Comparison of ENCODE assay signal across 8 cellular contexts in genomic region chr3:196432137-196432879, GRCh38. TPM values are rescaled to one million over a fixed set of nuclear protein-coding genes. Genes with fewer than 3 reads are reported as not detected.
A peak's percentile ranks its signal among the peaks of the same experiment; 100 is the strongest.
DNase-seq lines count a peak whose midpoint lies in the region; ATAC-seq and TF ChIP-seq lines count a peak whose summit lies in the region.

Gene UBXN7 (minus strand): TSS chr3:196432427. CDS start chr3:196432399, 28 bp downstream.

- H3F3A ChIP-seq in SK-N-SH (replicated peaks; ENCODE audit: insufficient read depth), result peaks cover 14% of the 10 kb centered on the region

- H3K27ac ChIP-seq in SK-N-SH (ENCODE audit: low read depth in 2 of 2, low read length in 1 of 2) (peak within 1 kb of the TSS; percentile 76 to 92), substantia nigra (ENCODE audit: low read depth, low read length, poor library complexity, severe bottlenecking) (peak within 1 kb of the TSS; percentile 95)

- no peaks in the 10 kb centered on the region for H3K27me3 ChIP-seq in SK-N-SH (ENCODE audit: insufficient read depth)

- peaks cover 49% of the 10 kb centered on the region for H3K79me2 ChIP-seq in SK-N-SH (ENCODE audit: insufficient read depth)

- TF ChIP-seq EP300 in SK-N-SH (IDR thresholded peaks at IDR 0.05; ENCODE audit: borderline replicate concordance in 1 of 2, low read depth in 1 of 2, low read length in 1 of 2), result peak in 1 of 2 experiments; percentile 22; a peak in 1 of 4 replicates

- H2AFZ ChIP-seq in SK-N-SH (ENCODE audit: low read depth), result peak within 1 kb of the TSS; percentile 94

- no peaks in the 10 kb centered on the region for H3K9me2 ChIP-seq in SK-N-SH

- DNase-seq in GM04504 (ENCODE audit: low read depth) (peak; percentile 85), NCI-H1092 (lab: John Stamatoyannopoulos, UW) (peak; percentile 92), SK-N-SH (peak; percentile 100), germinal center (ENCODE audit: low spot score) (peak; percentile 100), non-pigmented ciliary epithelial cell (ENCODE audit: low read depth) (peak; percentile 38), substantia nigra (lab: John Stamatoyannopoulos, UW) (peak; percentile 69 to 98 (median 92))
- DNase-seq in activated naive CD4-positive, alpha-beta T cell treated with anti-CD3 and anti-CD28 coated beads, Interleukin-2, amount 50 U/mL, for 16 hours, result peak; percentile 93

- peaks cover 0 to 6% of the 10 kb centered on the region in 2 experiments; a peak in 2 of 4 replicates for H3K4me1 ChIP-seq in SK-N-SH (ENCODE audit: control insufficient read depth in 1 of 2, insufficient read depth in 2 of 2, low read depth in 1 of 2, low read length in 1 of 2)

- peak; percentile 78 for ATAC-seq in HG02571 (IDR thresholded peaks at IDR 0.05; ENCODE audit: unreplicated experiment)

- peaks cover 31% of the 10 kb centered on the region for H4K20me1 ChIP-seq in SK-N-SH (ENCODE audit: insufficient read depth)

- H3K36me3 ChIP-seq in SK-N-SH (replicated peaks in 1 of 2; ENCODE audit: control insufficient read depth in 1 of 2, insufficient read depth in 2 of 2, low read length in 1 of 2), result peaks cover 0 to 12% of the 10 kb centered on the region in 2 experiments

- no peaks in the 10 kb centered on the region for H3K9me3 ChIP-seq in SK-N-SH

- WGBS in SK-N-SH (ENCODE audit: low lambda C conversion rate), result 1% methylated on average over 26 of the region's 67 CpGs

- H3K4me3 ChIP-seq in SK-N-SH (ENCODE audit: low read depth in 2 of 2, low read length in 1 of 2), result peak within 1 kb of the TSS; percentile 77 to 87

- H3K4me2 ChIP-seq in SK-N-SH, result peak within 1 kb of the TSS; percentile 83

- POLR2A ChIA-PET in SK-N-SH (lab: Yijun Ruan, JAX), result interaction anchor here (0.6 to 1.2 kb wide), 4 partner anchors 8 to 382 kb away, joined by 3 to 7 read pairs (median 3); partner anchors contain the start of gene DYNLT2B

- peak within 1 kb of the TSS; percentile 90 for H3K9ac ChIP-seq in SK-N-SH

- TF ChIP-seq RAD21 in SK-N-SH (IDR thresholded peaks at IDR 0.05; ENCODE audit: low read length), result no peak

- CTCF ChIA-PET in SK-N-SH (lab: Yijun Ruan, JAX), result no interaction called here

- no peak for TF ChIP-seq CTCF in SK-N-SH (IDR thresholded peaks at IDR 0.05)

TF ChIP-seq in SK-N-SH, 30 proteins besides CTCF, POLR2A, EP300 and RAD21:
- 0 out of 2 replicates have a peak, but pooled peaks have one; percentile 44 for TF ChIP-seq SIN3A (IDR thresholded peaks at IDR 0.05; ENCODE audit: borderline replicate concordance, low read depth, low read length)
- TF ChIP-seq YY1 (IDR thresholded peaks at IDR 0.05; ENCODE audit: low read depth), result peak; percentile 90
- TF ChIP-seq POLR2AphosphoS5 (IDR thresholded peaks at IDR 0.05; ENCODE audit: low read depth, low read length), result peak; percentile 89
- TF ChIP-seq GABPA (IDR thresholded peaks at IDR 0.05; ENCODE audit: low read depth), result no peak
- TF ChIP-seq FOXJ3 (CRISPR knock-in tag; IDR thresholded peaks at IDR 0.05), result peak; percentile 59; the same call in 1 of the 2 replicates
- TF ChIP-seq FOXM1 (IDR thresholded peaks at IDR 0.05; ENCODE audit: low read depth), result no peak
- peak; percentile 57 for TF ChIP-seq CHD2 (IDR thresholded peaks at IDR 0.05; ENCODE audit: low read length, partially characterized antibody)
- TF ChIP-seq MXI1 (IDR thresholded peaks at IDR 0.05; ENCODE audit: low read depth, low read length), result no peak
- peak; percentile 67 for TF ChIP-seq TAF1 (IDR thresholded peaks at IDR 0.05; ENCODE audit: borderline replicate concordance, low read depth, low read length)
- TF ChIP-seq, protein P1, sequence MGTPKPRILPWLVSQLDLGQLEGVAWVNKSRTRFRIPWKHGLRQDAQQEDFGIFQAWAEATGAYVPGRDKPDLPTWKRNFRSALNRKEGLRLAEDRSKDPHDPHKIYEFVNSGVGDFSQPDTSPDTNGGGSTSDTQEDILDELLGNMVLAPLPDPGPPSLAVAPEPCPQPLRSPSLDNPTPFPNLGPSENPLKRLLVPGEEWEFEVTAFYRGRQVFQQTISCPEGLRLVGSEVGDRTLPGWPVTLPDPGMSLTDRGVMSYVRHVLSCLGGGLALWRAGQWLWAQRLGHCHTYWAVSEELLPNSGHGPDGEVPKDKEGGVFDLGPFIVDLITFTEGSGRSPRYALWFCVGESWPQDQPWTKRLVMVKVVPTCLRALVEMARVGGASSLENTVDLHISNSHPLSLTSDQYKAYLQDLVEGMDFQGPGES (IDR thresholded peaks at IDR 0.05; ENCODE audit: low read depth, low read length), result no peak
- TF ChIP-seq USF2 (IDR thresholded peaks at IDR 0.05; ENCODE audit: borderline replicate concordance, low read depth, low read length), result 0 out of 2 replicates have a peak, but pooled peaks have one; percentile 15
- no peak for TF ChIP-seq EZH2phosphoT487 (IDR thresholded peaks at IDR 0.05; ENCODE audit: borderline replicate concordance, low read depth)
- TF ChIP-seq NRF1 (IDR thresholded peaks at IDR 0.05; ENCODE audit: low read depth, low read length), result peak; percentile 83
- TF ChIP-seq, protein P2, sequence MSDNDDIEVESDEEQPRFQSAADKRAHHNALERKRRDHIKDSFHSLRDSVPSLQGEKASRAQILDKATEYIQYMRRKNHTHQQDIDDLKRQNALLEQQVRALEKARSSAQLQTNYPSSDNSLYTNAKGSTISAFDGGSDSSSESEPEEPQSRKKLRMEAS (IDR thresholded peaks at IDR 0.05; ENCODE audit: low read depth), result 0 out of 2 replicates have a peak, but pooled peaks have one; percentile 70
TF ChIP-seq in SK-N-SH: peak in this region for 9.

RNA-seq across cellular contexts. Expression of gene UBXN7, which starts in this region (rescaled TPM):
- polyA plus RNA-seq in SK-N-SH (2012; rRNA removed), result 6.4 and 8.1 TPM in 2 replicates
- polyA plus RNA-seq in SK-N-SH (2012; cell fraction: cytosol; rRNA removed), result 7.3 and 7.6 TPM in 2 replicates
- polyA plus RNA-seq in SK-N-SH (2012; cell fraction: nucleus; rRNA removed), result 5.2 and 9.4 TPM in 2 replicates

Comparison
In these comparisons a context has a peak if more than half of its experiments do, and no peak if none do; other contexts are left out.
1. Peak in every context shown above with its lines: DNase-seq, ATAC-seq, H3K4me3 ChIP-seq and H3K27ac ChIP-seq.
2. DNase-seq: peak in every context shown above with its lines; median percentile 100 in SK-N-SH; 100 in germinal center; 93 in activated naive CD4-positive, alpha-beta T cell treated with anti-CD3 and anti-CD28 coated beads, Interleukin-2, amount 50 U/mL, for 16 hours; 92 in NCI-H1092; 92 in substantia nigra; 85 in GM04504; 38 in non-pigmented ciliary epithelial cell.